ENCODE assay signal across 24 cellular contexts in the genomic region with DNA sequence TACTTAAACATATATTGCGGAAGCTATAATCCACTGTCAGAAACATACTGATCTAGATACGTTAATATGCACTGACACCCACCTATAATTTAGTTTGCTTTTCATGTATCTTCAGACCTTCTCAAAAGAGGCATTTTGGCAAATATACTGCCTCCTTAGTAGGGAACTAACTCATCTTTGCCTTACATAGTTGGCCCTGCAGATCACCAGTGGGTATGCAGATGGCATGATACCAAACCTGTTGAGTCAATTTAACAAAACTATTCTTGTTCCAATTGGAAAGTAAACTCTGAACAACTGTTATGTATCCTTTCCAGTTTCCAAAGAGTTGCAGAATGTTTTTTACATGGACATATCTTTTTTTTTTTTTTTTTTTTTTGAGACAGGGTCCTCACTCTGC.
"Had no signal": no experiment of that assay in that cellular context is flagged by ENCODE, and none has a peak within 500 bp of the region (broad histone marks: within the 10 kb centered on the region; RNA-seq: fewer than 3 reads in every experiment).

No MANE protein-coding gene starts in this region.

- DNase-seq: dermis blood vessel endothelial cell; effector memory CD4-positive, alpha-beta T cell; foreskin fibroblast; gastrocnemius medialis; head of caudate nucleus; kidney; pancreas; sigmoid colon; stimulated activated CD4-positive, alpha-beta T cell treated with anti-CD3 and anti-CD28 coated beads, Interleukin-15, amount 100 ng/mL, for 24 hours; stimulated activated CD4-positive, alpha-beta T cell treated with anti-CD3 and anti-CD28 coated beads, Interleukin-2, amount 100 ng/mL, for 48 hours; stimulated activated naive CD4-positive, alpha-beta T cell; stimulated activated naive CD8-positive, alpha-beta T cell treated with anti-CD3 and anti-CD28 coated beads, Interleukin-15, amount 100 ng/mL, for 72 hours; thyroid gland had no signal

- H3K9me3 Mint-ChIP-seq: memory B cell; natural killer cell treated with Interleukin-12 subunit alpha and Interleukin-12 subunit beta and Interleukin-15 and Interleukin-18, amount 100 ng/mL, for 72 hours; neural crest cell; stimulated activated naive CD8-positive, alpha-beta T cell treated with anti-CD3 and anti-CD28 coated beads, Interleukin-15, amount 100 ng/mL, for 72 hours had no signal

- H3K4me3 Mint-ChIP-seq: memory B cell; natural killer cell treated with Interleukin-12 subunit alpha and Interleukin-12 subunit beta and Interleukin-15 and Interleukin-18, amount 100 ng/mL, for 72 hours; neural crest cell; stimulated activated naive CD8-positive, alpha-beta T cell treated with anti-CD3 and anti-CD28 coated beads, Interleukin-15, amount 100 ng/mL, for 72 hours had no signal

- H3K9me3 ChIP-seq: esophagus muscularis mucosa, gastrocnemius medialis, neutrophil, pancreas, right atrium auricular region, sigmoid colon, thyroid gland had no signal

- H3K27me3 ChIP-seq: esophagus muscularis mucosa, gastrocnemius medialis, hepatocyte, neutrophil, pancreas, right atrium auricular region, sigmoid colon, thyroid gland had no signal

- H3K27me3 Mint-ChIP-seq: memory B cell; natural killer cell treated with Interleukin-12 subunit alpha and Interleukin-12 subunit beta and Interleukin-15 and Interleukin-18, amount 100 ng/mL, for 72 hours; stimulated activated naive CD8-positive, alpha-beta T cell treated with anti-CD3 and anti-CD28 coated beads, Interleukin-15, amount 100 ng/mL, for 72 hours had no signal

- H2AFZ ChIP-seq: hepatocyte had no signal

- H3K4me2 ChIP-seq: hepatocyte had no signal

- H3K4me1 Mint-ChIP-seq: memory B cell; neural crest cell; stimulated activated naive CD8-positive, alpha-beta T cell treated with anti-CD3 and anti-CD28 coated beads, Interleukin-15, amount 100 ng/mL, for 72 hours had no signal

- H3K4me1 ChIP-seq: sigmoid colon, thyroid gland had no signal

- H3K4me3 ChIP-seq: coronary artery, esophagus muscularis mucosa, gastrocnemius medialis, hepatocyte, lung, pancreas, right atrium auricular region, sigmoid colon, skin epidermis, thyroid gland had no signal

- ATAC-seq: gastrocnemius medialis; left lobe of liver; natural killer cell treated with Interleukin-12 subunit alpha and Interleukin-12 subunit beta and Interleukin-15 and Interleukin-18, amount 100 ng/mL, for 72 hours; pancreas; stimulated activated naive CD8-positive, alpha-beta T cell treated with anti-CD3 and anti-CD28 coated beads, Interleukin-15, amount 100 ng/mL, for 72 hours had no signal

- H3K27ac ChIP-seq: coronary artery, esophagus muscularis mucosa, hepatocyte, neutrophil, right atrium auricular region, sigmoid colon, skin epidermis, thyroid gland had no signal

- H3K27ac Mint-ChIP-seq: memory B cell; natural killer cell treated with Interleukin-12 subunit alpha and Interleukin-12 subunit beta and Interleukin-15 and Interleukin-18, amount 100 ng/mL, for 72 hours; stimulated activated naive CD8-positive, alpha-beta T cell treated with anti-CD3 and anti-CD28 coated beads, Interleukin-15, amount 100 ng/mL, for 72 hours had no signal
